1 cellular context compared by ENCODE assay signal in the genomic region with DNA sequence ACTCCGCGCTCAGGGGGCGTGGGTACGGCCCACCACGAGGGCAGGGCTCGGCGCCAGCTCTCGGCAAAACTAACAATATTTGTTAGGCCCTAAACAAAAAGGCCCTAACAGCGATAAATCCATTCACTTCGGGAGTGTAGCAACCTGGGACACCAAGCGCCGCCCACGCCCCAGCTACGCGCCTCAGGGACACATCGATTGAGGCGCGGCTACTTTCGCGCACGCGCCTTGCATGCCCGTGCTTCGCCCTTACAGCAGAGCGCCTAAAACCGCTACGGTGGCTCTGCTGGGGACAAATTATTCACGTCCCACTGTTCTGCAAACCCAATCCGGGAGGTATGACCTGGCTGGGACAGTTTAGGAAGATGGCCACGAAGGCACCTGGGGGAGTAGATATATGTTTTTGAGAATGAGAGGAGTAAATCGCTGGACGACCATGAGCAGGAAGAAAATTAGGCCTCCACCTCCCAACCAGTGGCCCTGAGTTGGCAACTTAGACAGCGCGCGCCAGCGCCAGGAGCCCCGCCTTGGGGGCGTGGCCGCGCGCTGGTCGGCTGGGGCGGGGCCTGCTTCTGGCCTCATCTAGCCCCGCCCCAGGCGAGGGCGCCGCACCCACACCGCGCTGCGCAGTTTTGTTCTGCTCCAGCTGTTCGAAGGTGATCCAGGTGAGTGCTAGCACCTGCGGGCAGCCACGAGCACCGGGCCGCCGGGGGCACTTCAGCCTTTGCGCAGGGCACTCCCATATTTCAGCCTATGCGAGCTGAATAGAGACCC.
A peak's percentile ranks its signal among the peaks of the same experiment; 100 is the strongest.
TF ChIP-seq lines count a peak whose summit lies in the region.

A gene (plus strand): TSS at position 606 of the 774 bp plus-strand sequence. CDS start 18,614 bp downstream, outside the sequence.

TF ChIP-seq in GM12878, 131 proteins besides CTCF, POLR2A, EP300 and RAD21 (continued from another document):
- TF ChIP-seq, protein P1, sequence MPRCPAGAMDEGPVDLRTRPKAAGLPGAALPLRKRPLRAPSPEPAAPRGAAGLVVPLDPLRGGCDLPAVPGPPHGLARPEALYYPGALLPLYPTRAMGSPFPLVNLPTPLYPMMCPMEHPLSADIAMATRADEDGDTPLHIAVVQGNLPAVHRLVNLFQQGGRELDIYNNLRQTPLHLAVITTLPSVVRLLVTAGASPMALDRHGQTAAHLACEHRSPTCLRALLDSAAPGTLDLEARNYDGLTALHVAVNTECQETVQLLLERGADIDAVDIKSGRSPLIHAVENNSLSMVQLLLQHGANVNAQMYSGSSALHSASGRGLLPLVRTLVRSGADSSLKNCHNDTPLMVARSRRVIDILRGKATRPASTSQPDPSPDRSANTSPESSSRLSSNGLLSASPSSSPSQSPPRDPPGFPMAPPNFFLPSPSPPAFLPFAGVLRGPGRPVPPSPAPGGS (IDR thresholded peaks at IDR 0.05; ENCODE audit: borderline replicate concordance, insufficient read depth, low read depth, low read length, poor library complexity, severe bottlenecking): peak; percentile 9
- peak; percentile 85; the same call in 1 of the 2 replicates for TF ChIP-seq ZNF207 (IDR thresholded peaks at IDR 0.05; ENCODE audit: borderline replicate concordance)
- TF ChIP-seq MEF2B (IDR thresholded peaks at IDR 0.05; ENCODE audit: partially characterized antibody, poor library complexity, severe bottlenecking): no peak
- TF ChIP-seq, protein P2, sequence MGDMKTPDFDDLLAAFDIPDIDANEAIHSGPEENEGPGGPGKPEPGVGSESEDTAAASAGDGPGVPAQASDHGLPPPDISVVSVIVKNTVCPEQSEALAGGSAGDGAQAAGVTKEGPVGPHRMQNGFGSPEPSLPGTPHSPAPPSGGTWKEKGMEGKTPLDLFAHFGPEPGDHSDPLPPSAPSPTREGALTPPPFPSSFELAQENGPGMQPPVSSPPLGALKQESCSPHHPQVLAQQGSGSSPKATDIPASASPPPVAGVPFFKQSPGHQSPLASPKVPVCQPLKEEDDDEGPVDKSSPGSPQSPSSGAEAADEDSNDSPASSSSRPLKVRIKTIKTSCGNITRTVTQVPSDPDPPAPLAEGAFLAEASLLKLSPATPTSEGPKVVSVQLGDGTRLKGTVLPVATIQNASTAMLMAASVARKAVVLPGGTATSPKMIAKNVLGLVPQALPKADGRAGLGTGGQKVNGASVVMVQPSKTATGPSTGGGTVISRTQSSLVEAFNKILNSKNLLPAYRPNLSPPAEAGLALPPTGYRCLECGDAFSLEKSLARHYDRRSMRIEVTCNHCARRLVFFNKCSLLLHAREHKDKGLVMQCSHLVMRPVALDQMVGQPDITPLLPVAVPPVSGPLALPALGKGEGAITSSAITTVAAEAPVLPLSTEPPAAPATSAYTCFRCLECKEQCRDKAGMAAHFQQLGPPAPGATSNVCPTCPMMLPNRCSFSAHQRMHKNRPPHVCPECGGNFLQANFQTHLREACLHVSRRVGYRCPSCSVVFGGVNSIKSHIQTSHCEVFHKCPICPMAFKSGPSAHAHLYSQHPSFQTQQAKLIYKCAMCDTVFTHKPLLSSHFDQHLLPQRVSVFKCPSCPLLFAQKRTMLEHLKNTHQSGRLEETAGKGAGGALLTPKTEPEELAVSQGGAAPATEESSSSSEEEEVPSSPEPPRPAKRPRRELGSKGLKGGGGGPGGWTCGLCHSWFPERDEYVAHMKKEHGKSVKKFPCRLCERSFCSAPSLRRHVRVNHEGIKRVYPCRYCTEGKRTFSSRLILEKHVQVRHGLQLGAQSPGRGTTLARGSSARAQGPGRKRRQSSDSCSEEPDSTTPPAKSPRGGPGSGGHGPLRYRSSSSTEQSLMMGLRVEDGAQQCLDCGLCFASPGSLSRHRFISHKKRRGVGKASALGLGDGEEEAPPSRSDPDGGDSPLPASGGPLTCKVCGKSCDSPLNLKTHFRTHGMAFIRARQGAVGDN (IDR thresholded peaks at IDR 0.05): peak; percentile 51
- TF ChIP-seq HCFC1 (IDR thresholded peaks at IDR 0.05; ENCODE audit: low read length): peak; percentile 78
- TF ChIP-seq SPI1 (IDR thresholded peaks at IDR 0.05; ENCODE audit: borderline replicate concordance, insufficient read depth, low read depth, low read length): no peak
- 0 out of 2 replicates have a peak, but pooled peaks have one; percentile 25 for TF ChIP-seq CHD2 (IDR thresholded peaks at IDR 0.05; ENCODE audit: borderline replicate concordance, low read depth, low read length)
- TF ChIP-seq, protein P3, sequence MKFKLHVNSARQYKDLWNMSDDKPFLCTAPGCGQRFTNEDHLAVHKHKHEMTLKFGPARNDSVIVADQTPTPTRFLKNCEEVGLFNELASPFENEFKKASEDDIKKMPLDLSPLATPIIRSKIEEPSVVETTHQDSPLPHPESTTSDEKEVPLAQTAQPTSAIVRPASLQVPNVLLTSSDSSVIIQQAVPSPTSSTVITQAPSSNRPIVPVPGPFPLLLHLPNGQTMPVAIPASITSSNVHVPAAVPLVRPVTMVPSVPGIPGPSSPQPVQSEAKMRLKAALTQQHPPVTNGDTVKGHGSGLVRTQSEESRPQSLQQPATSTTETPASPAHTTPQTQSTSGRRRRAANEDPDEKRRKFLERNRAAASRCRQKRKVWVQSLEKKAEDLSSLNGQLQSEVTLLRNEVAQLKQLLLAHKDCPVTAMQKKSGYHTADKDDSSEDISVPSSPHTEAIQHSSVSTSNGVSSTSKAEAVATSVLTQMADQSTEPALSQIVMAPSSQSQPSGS (IDR thresholded peaks at IDR 0.05; ENCODE audit: low read length): no peak
- peak; percentile 29; the same call in 1 of the 2 replicates for TF ChIP-seq SIN3A (IDR thresholded peaks at IDR 0.05; ENCODE audit: low read depth, low read length)
- TF ChIP-seq PAX8 (IDR thresholded peaks at IDR 0.05): no peak
- TF ChIP-seq BHLHE40 (IDR thresholded peaks at IDR 0.05; ENCODE audit: borderline replicate concordance in 1 of 2, low read depth in 2 of 2, low read length in 1 of 2): peak; percentile 48 to 49; a peak in 2 of 4 replicates
- peak; percentile 78 for TF ChIP-seq CBFB (IDR thresholded peaks at IDR 0.05; ENCODE audit: low read depth)
- TF ChIP-seq RUNX3 (IDR thresholded peaks at IDR 0.05; ENCODE audit: low read length): peak; percentile 86
- TF ChIP-seq SIX5 (IDR thresholded peaks at IDR 0.05; ENCODE audit: low read depth, low read length, severe bottlenecking): peak; percentile 50
- TF ChIP-seq, protein P4, sequence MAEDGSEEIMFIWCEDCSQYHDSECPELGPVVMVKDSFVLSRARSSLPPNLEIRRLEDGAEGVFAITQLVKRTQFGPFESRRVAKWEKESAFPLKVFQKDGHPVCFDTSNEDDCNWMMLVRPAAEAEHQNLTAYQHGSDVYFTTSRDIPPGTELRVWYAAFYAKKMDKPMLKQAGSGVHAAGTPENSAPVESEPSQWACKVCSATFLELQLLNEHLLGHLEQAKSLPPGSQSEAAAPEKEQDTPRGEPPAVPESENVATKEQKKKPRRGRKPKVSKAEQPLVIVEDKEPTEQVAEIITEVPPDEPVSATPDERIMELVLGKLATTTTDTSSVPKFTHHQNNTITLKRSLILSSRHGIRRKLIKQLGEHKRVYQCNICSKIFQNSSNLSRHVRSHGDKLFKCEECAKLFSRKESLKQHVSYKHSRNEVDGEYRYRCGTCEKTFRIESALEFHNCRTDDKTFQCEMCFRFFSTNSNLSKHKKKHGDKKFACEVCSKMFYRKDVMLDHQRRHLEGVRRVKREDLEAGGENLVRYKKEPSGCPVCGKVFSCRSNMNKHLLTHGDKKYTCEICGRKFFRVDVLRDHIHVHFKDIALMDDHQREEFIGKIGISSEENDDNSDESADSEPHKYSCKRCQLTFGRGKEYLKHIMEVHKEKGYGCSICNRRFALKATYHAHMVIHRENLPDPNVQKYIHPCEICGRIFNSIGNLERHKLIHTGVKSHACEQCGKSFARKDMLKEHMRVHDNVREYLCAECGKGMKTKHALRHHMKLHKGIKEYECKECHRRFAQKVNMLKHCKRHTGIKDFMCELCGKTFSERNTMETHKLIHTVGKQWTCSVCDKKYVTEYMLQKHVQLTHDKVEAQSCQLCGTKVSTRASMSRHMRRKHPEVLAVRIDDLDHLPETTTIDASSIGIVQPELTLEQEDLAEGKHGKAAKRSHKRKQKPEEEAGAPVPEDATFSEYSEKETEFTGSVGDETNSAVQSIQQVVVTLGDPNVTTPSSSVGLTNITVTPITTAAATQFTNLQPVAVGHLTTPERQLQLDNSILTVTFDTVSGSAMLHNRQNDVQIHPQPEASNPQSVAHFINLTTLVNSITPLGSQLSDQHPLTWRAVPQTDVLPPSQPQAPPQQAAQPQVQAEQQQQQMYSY (CRISPR knock-in tag; IDR thresholded peaks at IDR 0.05): no peak
- TF ChIP-seq, protein P5, sequence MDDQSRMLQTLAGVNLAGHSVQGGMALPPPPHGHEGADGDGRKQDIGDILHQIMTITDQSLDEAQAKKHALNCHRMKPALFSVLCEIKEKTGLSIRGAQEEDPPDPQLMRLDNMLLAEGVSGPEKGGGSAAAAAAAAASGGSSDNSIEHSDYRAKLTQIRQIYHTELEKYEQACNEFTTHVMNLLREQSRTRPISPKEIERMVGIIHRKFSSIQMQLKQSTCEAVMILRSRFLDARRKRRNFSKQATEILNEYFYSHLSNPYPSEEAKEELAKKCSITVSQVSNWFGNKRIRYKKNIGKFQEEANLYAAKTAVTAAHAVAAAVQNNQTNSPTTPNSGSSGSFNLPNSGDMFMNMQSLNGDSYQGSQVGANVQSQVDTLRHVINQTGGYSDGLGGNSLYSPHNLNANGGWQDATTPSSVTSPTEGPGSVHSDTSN (IDR thresholded peaks at IDR 0.05; ENCODE audit: insufficient replicate concordance, low read depth, low read length): no peak
- peak; percentile 79; the same call in 1 of the 2 replicates for TF ChIP-seq PML (IDR thresholded peaks at IDR 0.05; ENCODE audit: low read length)
- peak; percentile 96; the same call in 1 of the 2 replicates for TF ChIP-seq RB1 (IDR thresholded peaks at IDR 0.05; ENCODE audit: borderline replicate concordance)
- TF ChIP-seq CREB1 (IDR thresholded peaks at IDR 0.05; ENCODE audit: low read depth): peak; percentile 73
- 0 out of 2 replicates have a peak, but pooled peaks have one; percentile 29 for TF ChIP-seq MEF2A (IDR thresholded peaks at IDR 0.05; ENCODE audit: insufficient read depth, low read depth, low read length)
- no peak for TF ChIP-seq HDGF (IDR thresholded peaks at IDR 0.05)
- TF ChIP-seq CBX5 (IDR thresholded peaks at IDR 0.05; ENCODE audit: low read depth): peak; percentile 67; the same call in 1 of the 2 replicates
- peak in 1 of 2 experiments; percentile 46; a peak in 1 of 4 replicates for TF ChIP-seq SRF (IDR thresholded peaks at IDR 0.05; ENCODE audit: low read depth in 2 of 2, low read length in 2 of 2)
- TF ChIP-seq, protein P6, sequence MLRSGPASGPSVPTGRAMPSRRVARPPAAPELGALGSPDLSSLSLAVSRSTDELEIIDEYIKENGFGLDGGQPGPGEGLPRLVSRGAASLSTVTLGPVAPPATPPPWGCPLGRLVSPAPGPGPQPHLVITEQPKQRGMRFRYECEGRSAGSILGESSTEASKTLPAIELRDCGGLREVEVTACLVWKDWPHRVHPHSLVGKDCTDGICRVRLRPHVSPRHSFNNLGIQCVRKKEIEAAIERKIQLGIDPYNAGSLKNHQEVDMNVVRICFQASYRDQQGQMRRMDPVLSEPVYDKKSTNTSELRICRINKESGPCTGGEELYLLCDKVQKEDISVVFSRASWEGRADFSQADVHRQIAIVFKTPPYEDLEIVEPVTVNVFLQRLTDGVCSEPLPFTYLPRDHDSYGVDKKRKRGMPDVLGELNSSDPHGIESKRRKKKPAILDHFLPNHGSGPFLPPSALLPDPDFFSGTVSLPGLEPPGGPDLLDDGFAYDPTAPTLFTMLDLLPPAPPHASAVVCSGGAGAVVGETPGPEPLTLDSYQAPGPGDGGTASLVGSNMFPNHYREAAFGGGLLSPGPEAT (IDR thresholded peaks at IDR 0.05; ENCODE audit: low read depth): peak; percentile 93
- TF ChIP-seq ATF7 (IDR thresholded peaks at IDR 0.05; ENCODE audit: low read depth): peak; percentile 61
- TF ChIP-seq KLF5 (IDR thresholded peaks at IDR 0.05; ENCODE audit: partially characterized antibody): peak; percentile 82
